1 cellular context compared by ENCODE assay signal in genomic region chr1:223859037-223859436, GRCh38.
A peak's percentile ranks its signal among the peaks of the same experiment; 100 is the strongest.
TF ChIP-seq lines count a peak whose summit lies in the region.

No MANE protein-coding gene starts in this region.

TF ChIP-seq in HEK293, 187 proteins besides CTCF, POLR2A, EP300 and RAD21 (continued from another document):
- TF ChIP-seq ZBTB48 (tag by site-specific recombination; IDR thresholded peaks at IDR 0.05) (0 out of 2 replicates have a peak, but pooled peaks have one; percentile 49), ZNF701 (tag by site-specific recombination; IDR thresholded peaks at IDR 0.05) (no peak), ZNF341 (tag by site-specific recombination; IDR thresholded peaks at IDR 0.05; ENCODE audit: low read depth) (no peak), ZFHX2 (tag by site-specific recombination; conservative IDR thresholded peaks at IDR 0.05) (peak; percentile 78), ZNF155 (tag by site-specific recombination; IDR thresholded peaks at IDR 0.05) (no peak), ZNF174 (tag by site-specific recombination; IDR thresholded peaks at IDR 0.05) (no peak), ZNF112 (tag by site-specific recombination; IDR thresholded peaks at IDR 0.05) (no peak), ZNF394 (tag by site-specific recombination; IDR thresholded peaks at IDR 0.05; ENCODE audit: borderline replicate concordance) (peak; percentile 48; the same call in 1 of the 2 replicates)
- TF ChIP-seq, protein P1, sequence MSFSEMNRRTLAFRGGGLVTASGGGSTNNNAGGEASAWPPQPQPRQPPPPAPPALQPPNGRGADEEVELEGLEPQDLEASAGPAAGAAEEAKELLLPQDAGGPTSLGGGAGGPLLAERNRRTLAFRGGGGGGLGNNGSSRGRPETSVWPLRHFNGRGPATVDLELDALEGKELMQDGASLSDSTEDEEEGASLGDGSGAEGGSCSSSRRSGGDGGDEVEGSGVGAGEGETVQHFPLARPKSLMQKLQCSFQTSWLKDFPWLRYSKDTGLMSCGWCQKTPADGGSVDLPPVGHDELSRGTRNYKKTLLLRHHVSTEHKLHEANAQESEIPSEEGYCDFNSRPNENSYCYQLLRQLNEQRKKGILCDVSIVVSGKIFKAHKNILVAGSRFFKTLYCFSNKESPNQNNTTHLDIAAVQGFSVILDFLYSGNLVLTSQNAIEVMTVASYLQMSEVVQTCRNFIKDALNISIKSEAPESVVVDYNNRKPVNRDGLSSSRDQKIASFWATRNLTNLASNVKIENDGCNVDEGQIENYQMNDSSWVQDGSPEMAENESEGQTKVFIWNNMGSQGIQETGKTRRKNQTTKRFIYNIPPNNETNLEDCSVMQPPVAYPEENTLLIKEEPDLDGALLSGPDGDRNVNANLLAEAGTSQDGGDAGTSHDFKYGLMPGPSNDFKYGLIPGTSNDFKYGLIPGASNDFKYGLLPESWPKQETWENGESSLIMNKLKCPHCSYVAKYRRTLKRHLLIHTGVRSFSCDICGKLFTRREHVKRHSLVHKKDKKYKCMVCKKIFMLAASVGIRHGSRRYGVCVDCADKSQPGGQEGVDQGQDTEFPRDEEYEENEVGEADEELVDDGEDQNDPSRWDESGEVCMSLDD (tag by site-specific recombination; IDR thresholded peaks at IDR 0.05), result no peak
